Comparison of ENCODE assay signal across 9 cellular contexts in the genomic region with DNA sequence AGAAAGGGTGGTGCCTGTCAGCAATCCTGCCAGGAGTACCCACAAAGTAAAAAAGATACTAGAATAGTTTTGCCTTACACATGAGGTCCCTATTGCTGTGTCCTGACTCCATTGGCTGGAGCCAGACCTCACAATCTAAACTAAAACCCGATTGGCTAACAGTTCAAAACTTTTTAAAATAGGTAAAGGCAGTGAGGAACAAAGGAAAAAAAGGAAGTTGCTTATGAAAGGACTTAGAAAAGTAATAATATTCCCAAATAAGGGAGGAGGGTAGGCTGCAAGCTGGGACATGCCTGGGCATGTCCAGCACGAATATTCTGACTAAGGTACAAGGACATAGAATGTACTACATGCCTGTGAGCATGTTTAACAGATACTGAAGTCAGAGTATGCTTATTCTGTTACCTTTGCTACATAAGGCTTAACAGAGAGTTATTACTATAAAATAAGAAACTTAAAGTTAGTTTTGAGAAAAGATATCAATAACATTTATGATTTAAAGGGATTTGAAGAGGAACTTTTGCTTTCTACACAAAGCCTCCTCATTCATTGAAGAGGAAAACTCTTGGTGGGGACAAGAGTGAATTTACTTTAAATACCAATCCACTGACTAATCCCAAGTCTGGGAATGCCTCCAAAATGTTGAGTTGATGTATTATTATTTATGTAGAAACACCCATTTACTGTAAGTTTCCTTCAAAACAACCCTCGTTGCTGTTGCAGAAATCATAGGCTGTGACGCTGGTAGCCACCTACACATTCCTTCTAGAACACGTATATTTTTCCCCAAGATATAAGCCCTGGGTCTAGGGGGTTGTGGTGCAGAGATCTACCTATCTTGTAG. TPM values are rescaled to one million over a fixed set of nuclear protein-coding genes. Genes with fewer than 3 reads are reported as not detected.
DNase-seq lines count a peak whose midpoint lies in the region; ATAC-seq and TF ChIP-seq lines count a peak whose summit lies in the region.
"Had no signal": no experiment of that assay in that cellular context is flagged by ENCODE, and none has a peak within 500 bp of the region (broad histone marks: within the 10 kb centered on the region; RNA-seq: fewer than 3 reads in every experiment).

No MANE protein-coding gene starts in this region.

- H3K27ac Mint-ChIP-seq in chondrocyte (ENCODE audit: unreplicated experiment) (peak overlapping the region; percentile 100), mesothelial cell of epicardium (peak overlapping the region; percentile 99)
- H3K27ac Mint-ChIP-seq: activated B cell treated with CpG ODN at 0.5 μM for 24 hours had no signal

- H3K27me3 Mint-ChIP-seq in chondrocyte (ENCODE audit: low read depth) (no peaks in the 10 kb centered on the region), mesothelial cell of epicardium (ENCODE audit: low read depth) (no peaks in the 10 kb centered on the region)
- H3K27me3 Mint-ChIP-seq: activated B cell treated with CpG ODN at 0.5 μM for 24 hours had no signal

- no peak overlapping the region for H3K4me3 ChIP-seq in AG09309 (ENCODE audit: control insufficient read depth, low read depth, low read length)

- no peaks in the 10 kb centered on the region for H3K9me3 Mint-ChIP-seq in chondrocyte (ENCODE audit: low read depth)
- H3K9me3 Mint-ChIP-seq in mesothelial cell of epicardium, result no peaks in the 10 kb centered on the region
- H3K9me3 Mint-ChIP-seq: activated B cell treated with CpG ODN at 0.5 μM for 24 hours had no signal

- H3K36me3 Mint-ChIP-seq in chondrocyte (ENCODE audit: low read depth), result no peaks in the 10 kb centered on the region
- peaks cover 17% of the 10 kb centered on the region for H3K36me3 Mint-ChIP-seq in mesothelial cell of epicardium

- peak; percentile 96 for DNase-seq in AG09309 (ENCODE audit: low read depth)
- DNase-seq in M059J (ENCODE audit: low read depth), result peak; percentile 96
- no peak for DNase-seq in chondrocyte (ENCODE audit: low spot score)
- peak in 1 of 2 experiments; percentile 59 for DNase-seq in mesothelial cell of epicardium (ENCODE audit: low spot score in 2 of 2, unreplicated experiment in 2 of 2)
- no peak for DNase-seq in GM19238 (ENCODE audit: insufficient read length, low spot score)
- no peak for DNase-seq in stimulated activated naive CD4-positive, alpha-beta T cell treated with Interleukin-2 at 50 U/mL for 16 hours (lab: John Stamatoyannopoulos, UW)
- DNase-seq: activated B cell treated with CpG ODN at 0.5 μM for 24 hours had no signal

- H3K4me3 Mint-ChIP-seq in chondrocyte (ENCODE audit: unreplicated experiment) (peak overlapping the region; percentile 19), mesothelial cell of epicardium (no peak overlapping the region)
- H3K4me3 Mint-ChIP-seq: activated B cell treated with CpG ODN at 0.5 μM for 24 hours had no signal

- TF ChIP-seq CTCF in AG09309 (IDR thresholded peaks at IDR 0.05; ENCODE audit: control insufficient read depth, insufficient read depth, low read depth, low read length, missing control alignments) (no peak), chondrocyte (IDR thresholded peaks at IDR 0.05) (no peak), mesothelial cell of epicardium (IDR thresholded peaks at IDR 0.05; ENCODE audit: unreplicated experiment) (no peak)

- ATAC-seq in HG03571 (IDR thresholded peaks at IDR 0.05; ENCODE audit: unreplicated experiment) (no peak), GM18519 (IDR thresholded peaks at IDR 0.05; ENCODE audit: low FRiP score, unreplicated experiment) (no peak)

- H3K4me1 Mint-ChIP-seq in chondrocyte (ENCODE audit: low read depth), result peaks cover 54% of the 10 kb centered on the region
- peaks cover 71% of the 10 kb centered on the region for H3K4me1 Mint-ChIP-seq in mesothelial cell of epicardium

RNA-seq across cellular contexts. Expression of a gene that starts 8.2 kb away (rescaled TPM):
- total RNA-seq in M059J (2014; rRNA removed; shearing (Covaris generic)), result 4.7 and 10.9 TPM in 2 replicates
- total RNA-seq in chondrocyte, result 51.3 to 93.7 TPM (median 85.7 TPM) in 3 replicates
- 55.3 to 59.1 TPM (median 55.5 TPM) in 3 replicates for total RNA-seq in mesothelial cell of epicardium

Comparison
In these comparisons a context has a peak if more than half of its experiments do, and no peak if none do; other contexts are left out.
1. DNase-seq: peak in AG09309 (single experiment) and M059J (single experiment); none in chondrocyte (single experiment), GM19238 (single experiment) and stimulated activated naive CD4-positive, alpha-beta T cell treated with Interleukin-2 at 50 U/mL for 16 hours (single experiment).